12 cellular contexts compared by ENCODE assay signal in genomic region chr20:9590189-9590588, GRCh38.
DNase-seq lines count a peak whose midpoint lies in the region; ATAC-seq and TF ChIP-seq lines count a peak whose summit lies in the region.
"Had no signal": no experiment of that assay in that cellular context is flagged by ENCODE, and none has a peak within 500 bp of the region (broad histone marks: within the 10 kb centered on the region; RNA-seq: fewer than 3 reads in every experiment).

No MANE protein-coding gene starts in this region.

- TF ChIP-seq CTCF in epithelial cell of esophagus (IDR thresholded peaks at IDR 0.05; ENCODE audit: insufficient read depth, low read depth, low read length, missing control alignments): no peak

- H3K9me3 ChIP-seq in GM23248 (ENCODE audit: low read depth): no peaks in the 10 kb centered on the region
- H3K9me3 ChIP-seq: vagina had no signal

- H3K36me3 ChIP-seq in GM23248 (ENCODE audit: low read depth): no peaks in the 10 kb centered on the region
- H3K36me3 ChIP-seq: vagina had no signal

- peaks cover 5% of the 10 kb centered on the region for H3K27me3 ChIP-seq in GM23248 (replicated peaks; ENCODE audit: insufficient read depth)
- H3K27me3 ChIP-seq: vagina had no signal

- no peaks in the 10 kb centered on the region for H3K79me2 ChIP-seq in GM23248 (ENCODE audit: insufficient read depth)

- no peaks in the 10 kb centered on the region for H3K9me2 ChIP-seq in GM23248 (ENCODE audit: insufficient read depth)

- H2AFZ ChIP-seq in GM23248: no peak overlapping the region

- ATAC-seq in GM18907 (IDR thresholded peaks at IDR 0.05; ENCODE audit: unreplicated experiment): no peak

- no peak overlapping the region for H3K9ac ChIP-seq in GM23248

- in situ Hi-C loops in GM23248 (cut with MboI): no loop called here

- H3K4me3 ChIP-seq in GM23248: no peak overlapping the region
- no peak overlapping the region for H3K4me3 ChIP-seq in epithelial cell of esophagus (ENCODE audit: low read length)
- H3K4me3 ChIP-seq: vagina had no signal

- DNase-seq in GM23248 (peak; percentile 17), NCI-H446 (lab: John Stamatoyannopoulos, UW) (peak; percentile 21 to 65), epithelial cell of esophagus (ENCODE audit: low read depth) (peak; percentile 59), pulmonary artery endothelial cell (ENCODE audit: low read depth, low spot score) (peak; percentile 5), NCI-H1694 treated with DMSO at 0.1 percent for 48 hours (lab: John Stamatoyannopoulos, UW) (no peak)
- no peak for DNase-seq in effector CD8-positive, alpha-beta T cell (lab: John Stamatoyannopoulos, UW)
- DNase-seq: CD4-positive, alpha-beta memory T cell; stimulated activated naive CD4-positive, alpha-beta T cell; SW 1271 had no signal

- H3K4me1 ChIP-seq in GM23248 (ENCODE audit: insufficient read depth): no peaks in the 10 kb centered on the region
- H3K4me1 ChIP-seq: vagina had no signal

- H3F3A ChIP-seq in GM23248 (ENCODE audit: insufficient read depth): no peaks in the 10 kb centered on the region

- no peaks in the 10 kb centered on the region for H4K20me1 ChIP-seq in GM23248 (ENCODE audit: insufficient read depth)

- no peak overlapping the region for H3K27ac ChIP-seq in GM23248
- H3K27ac ChIP-seq: vagina, VCaP had no signal

- 43 to 52% methylated on average over 1 of the region's 1 CpG for WGBS in GM23248 (ENCODE audit: low coverage in 1 of 2, low lambda C conversion rate in 2 of 2, missing lambda C conversion rate in 2 of 2), 2 experiments

- no peak overlapping the region for H3K4me2 ChIP-seq in GM23248 (ENCODE audit: unreplicated experiment)

Comparison
In these comparisons a context has a peak if more than half of its experiments do, and no peak if none do; other contexts are left out.
1. DNase-seq: peak in GM23248 (single experiment), NCI-H446 (2 of 2), epithelial cell of esophagus (single experiment) and pulmonary artery endothelial cell (single experiment); none in effector CD8-positive, alpha-beta T cell (single experiment) and NCI-H1694 treated with DMSO at 0.1 percent for 48 hours (single experiment).